ENCODE assay signal across 8 cellular contexts in the genomic region with DNA sequence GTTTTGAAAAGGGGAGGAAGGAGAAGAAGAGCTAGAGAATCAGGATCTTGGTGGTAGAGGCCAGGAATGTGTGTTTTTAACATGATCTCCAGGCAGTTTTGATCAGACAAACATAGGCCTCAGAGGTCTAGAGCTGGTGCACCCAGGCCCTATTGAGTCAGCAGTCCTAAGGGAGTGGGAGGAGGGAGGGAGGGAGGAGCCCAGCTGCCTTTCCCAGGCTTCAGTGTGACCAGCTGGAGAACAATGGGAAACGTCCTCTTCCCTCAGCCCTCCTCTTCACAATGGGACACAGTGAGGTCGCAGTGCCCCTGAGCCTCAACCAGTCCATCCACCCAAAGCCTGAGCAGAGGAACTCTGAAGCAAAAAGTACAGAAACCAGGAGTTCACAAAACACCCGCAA. TPM values are rescaled to one million over a fixed set of nuclear protein-coding genes. Genes with fewer than 3 reads are reported as not detected.
DNase-seq lines count a peak whose midpoint lies in the region; ATAC-seq and TF ChIP-seq lines count a peak whose summit lies in the region.

No MANE protein-coding gene starts in this region.

- no peaks in the 10 kb centered on the region for H3K27me3 Mint-ChIP-seq in T-helper 17 cell
- H3K27me3 Mint-ChIP-seq in activated naive CD4-positive, alpha-beta T cell treated with anti-CD3 and anti-CD28 coated beads, Interleukin-2, amount 10 ng/mL, durations not matched to agents 7 days and 5 days = peaks cover 3% of the 10 kb centered on the region

- H3K9me3 Mint-ChIP-seq in activated naive CD4-positive, alpha-beta T cell treated with anti-CD3 and anti-CD28 coated beads, Interleukin-2, amount 10 ng/mL, durations not matched to agents 7 days and 5 days = no peaks in the 10 kb centered on the region

- no peaks in the 10 kb centered on the region for H3K27me3 ChIP-seq in heart left ventricle
- no peaks in the 10 kb centered on the region for H3K27me3 ChIP-seq in uterus

- H3K4me3 Mint-ChIP-seq in T-helper 17 cell = no peak overlapping the region
- no peak overlapping the region for H3K4me3 Mint-ChIP-seq in activated naive CD4-positive, alpha-beta T cell treated with anti-CD3 and anti-CD28 coated beads, Interleukin-2, amount 10 ng/mL, durations not matched to agents 7 days and 5 days

- CTCF ChIA-PET in activated naive CD4-positive, alpha-beta T cell treated with anti-CD3 and anti-CD28 coated beads, Interleukin-2, amount 10 ng/mL, durations not matched to agents 7 days and 5 days (lab: Charles Lee) = no interaction called here

- H3K4me1 ChIP-seq in heart left ventricle (peaks cover 0 to 17% (median 6%) of the 10 kb centered on the region in 12 donors), uterus (no peaks in the 10 kb centered on the region)

- H3K4me1 Mint-ChIP-seq in T-helper 17 cell = peaks cover 9% of the 10 kb centered on the region
- no peaks in the 10 kb centered on the region for H3K4me1 Mint-ChIP-seq in activated naive CD4-positive, alpha-beta T cell treated with anti-CD3 and anti-CD28 coated beads, Interleukin-2, amount 10 ng/mL, durations not matched to agents 7 days and 5 days

- TF ChIP-seq POLR2A in heart left ventricle (IDR thresholded peaks at IDR 0.05) = no peak
- no peak for TF ChIP-seq POLR2A in uterus (IDR thresholded peaks at IDR 0.05)

- H3K27ac Mint-ChIP-seq in T-helper 17 cell = peak overlapping the region; percentile 51
- no peak overlapping the region for H3K27ac Mint-ChIP-seq in activated naive CD4-positive, alpha-beta T cell treated with anti-CD3 and anti-CD28 coated beads, Interleukin-2, amount 10 ng/mL, durations not matched to agents 7 days and 5 days

- TF ChIP-seq CTCF in heart left ventricle (IDR thresholded peaks at IDR 0.05) = no peak
- no peak for TF ChIP-seq CTCF in uterus (IDR thresholded peaks at IDR 0.05)

- DNase-seq in H4 (ENCODE audit: low spot score) (peak; percentile 46), T-helper 17 cell (no peak), heart left ventricle (peak in 4 of 5 donors; percentile 51 to 70 (median 62)), pulmonary artery endothelial cell (ENCODE audit: low read depth, low spot score) (peak; percentile 27), OCI-M1 (lab: John Stamatoyannopoulos, UW) (no peak), uterus (no peak)
- DNase-seq in activated naive CD4-positive, alpha-beta T cell treated with anti-CD3 and anti-CD28 coated beads, Interleukin-2, amount 10 ng/mL, durations not matched to agents 7 days and 5 days = no peak

- H3K4me3 ChIP-seq in heart left ventricle (no peak overlapping the region), uterus (no peak overlapping the region)

- peak overlapping the region in 4 of 12 donors; percentile 8 to 56 (median 40) for H3K27ac ChIP-seq in heart left ventricle
- H3K27ac ChIP-seq in uterus = no peak overlapping the region

- H3K36me3 ChIP-seq in heart left ventricle (no peaks in the 10 kb centered on the region), uterus (no peaks in the 10 kb centered on the region)

- intact Hi-C loops in heart left ventricle (cut with DNase I) = no loop called here
- intact Hi-C loops in uterus (cut with DNase I; ENCODE audit: low total_unique reads) = no loop called here

- H3K36me3 Mint-ChIP-seq in T-helper 17 cell (ENCODE audit: low read depth) = no peaks in the 10 kb centered on the region
- no peaks in the 10 kb centered on the region for H3K36me3 Mint-ChIP-seq in activated naive CD4-positive, alpha-beta T cell treated with anti-CD3 and anti-CD28 coated beads, Interleukin-2, amount 10 ng/mL, durations not matched to agents 7 days and 5 days

- no peak for ATAC-seq in T-helper 17 cell
- peak; percentile 62 to 92 (median 90) for ATAC-seq in heart left ventricle
- no peak for ATAC-seq in GM21447 (IDR thresholded peaks at IDR 0.05; ENCODE audit: unreplicated experiment)

- 46 to 73% (median 50%) methylated on average over 3 of the region's 3 CpGs for WGBS in heart left ventricle, 4 donors

- H3K9me3 ChIP-seq in T-helper 17 cell (ENCODE audit: control insufficient read depth, low read length, poor library complexity, severe bottlenecking) (no peaks in the 10 kb centered on the region), heart left ventricle (no peaks in the 10 kb centered on the region), uterus (no peaks in the 10 kb centered on the region)

RNA-seq across cellular contexts. Expression of a gene that starts 37.2 kb away (rescaled TPM):
- 1.1 TPM in 2 replicates for total RNA-seq in H4 (2014; rRNA removed; shearing (Covaris generic))
- total RNA-seq in T-helper 17 cell = 10 to 100 TPM; 27.8 to 30.6 TPM
- under 1 TPM in 7 of 9 donors, not detected in 2; 0.11 to 0.83 (median 0.31) TPM for total RNA-seq in heart left ventricle
- polyA plus RNA-seq in heart left ventricle = under 1 TPM; 0.04 to 0.11 TPM
- total RNA-seq in pulmonary artery endothelial cell = 0.21 and 0.26 TPM in 2 replicates
- total RNA-seq in uterus = 10 to 100 TPM in 1 of 4 donors, 1 to 10 TPM in 2, under 1 TPM in 1; 0.29 to 51.2 (median 2.8) TPM

Comparison
In these comparisons a context has a peak if more than half of its experiments do, and no peak if none do; other contexts are left out.
1. DNase-seq: peak in H4 (single experiment), heart left ventricle (4 of 5) and pulmonary artery endothelial cell (single experiment); none in T-helper 17 cell (0 of 3), activated naive CD4-positive, alpha-beta T cell treated with anti-CD3 and anti-CD28 coated beads, Interleukin-2, amount 10 ng/mL, durations not matched to agents 7 days and 5 days (single experiment), OCI-M1 (single experiment) and uterus (0 of 2).
2. ATAC-seq: peak in heart left ventricle (4 of 4); none in T-helper 17 cell (single experiment) and GM21447 (single experiment).